ENCODE assay signal across 8 cellular contexts in the genomic region with DNA sequence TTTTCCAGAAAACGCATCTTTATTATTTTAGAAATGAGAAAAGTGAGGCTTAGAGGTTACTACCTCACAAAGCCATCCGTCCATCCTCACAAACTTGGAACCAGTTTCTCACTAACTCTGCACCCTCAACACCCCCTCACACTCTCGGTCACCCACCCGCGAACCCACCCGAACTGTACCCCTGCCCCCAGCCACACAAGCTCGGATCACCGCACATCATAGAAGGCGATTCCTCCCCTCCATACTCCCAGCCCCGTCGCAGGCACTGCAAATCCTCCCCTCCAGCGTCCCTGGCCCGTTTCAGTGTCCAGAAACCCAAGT. TPM values are rescaled to one million over a fixed set of nuclear protein-coding genes. Genes with fewer than 3 reads are reported as not detected.
DNase-seq lines count a peak whose midpoint lies in the region; ATAC-seq, FAIRE-seq and TF ChIP-seq lines count a peak whose summit lies in the region.

No MANE protein-coding gene starts in this region.

- peak overlapping the region; percentile 87 for H3K27ac ChIP-seq in AG04450 (ENCODE audit: low read depth, low read length)

- peak overlapping the region; percentile 87 for H3K9ac ChIP-seq in mucosa of stomach (ENCODE audit: low read length)

- H3K4me3 ChIP-seq in AG04450 (ENCODE audit: low read depth, low read length) (peak overlapping the region; percentile 93), bronchial epithelial cell (ENCODE audit: low read depth, low read length) (peak overlapping the region; percentile 89), mucosa of stomach (ENCODE audit: low read length) (peak overlapping the region; percentile 95)

- no peak for DNase-seq in AG04450 (ENCODE audit: low read depth, low spot score)
- no peak for DNase-seq in bronchial epithelial cell (ENCODE audit: low read depth)
- no peak for DNase-seq in HuH-7 (ENCODE audit: low spot score)
- DNase-seq in LoVo (ENCODE audit: low spot score), result no peak
- no peak for DNase-seq in globus pallidus (ENCODE audit: low spot score)

- CTCF ChIA-PET in AG04450 (lab: Charles Lee), result interaction anchor here (1.5 kb wide), 1 partner anchor 13 kb away, joined by 3 read pairs; no protein-coding TSS in a partner anchor

- H3K36me3 ChIP-seq in bronchial epithelial cell (ENCODE audit: control insufficient read depth, insufficient read depth, low read length) (no peaks in the 10 kb centered on the region), mucosa of stomach (ENCODE audit: control insufficient read depth, insufficient read depth, low read length) (no peaks in the 10 kb centered on the region)

- no peaks in the 10 kb centered on the region for H3K4me1 ChIP-seq in mucosa of stomach (ENCODE audit: control insufficient read depth, insufficient read depth, low read length)

- no peak for FAIRE-seq in bronchial epithelial cell (lab: Jason Lieb, UNC)

- POLR2A ChIA-PET in AG04450 (lab: Yijun Ruan, JAX), result interaction anchor here (0.5 to 1.7 kb wide), 7 partner anchors 16 to 139 kb away, joined by 3 to 17 read pairs (median 3); partner anchors contain the start of genes ZNF382, ZNF461, ZNF529 and ZNF566

- H3K27me3 ChIP-seq in AG04450 (ENCODE audit: control insufficient read depth, insufficient read depth, low read length), result no peaks in the 10 kb centered on the region
- H3K27me3 ChIP-seq in bronchial epithelial cell (ENCODE audit: control insufficient read depth, insufficient read depth, low read length), result no peaks in the 10 kb centered on the region
- H3K27me3 ChIP-seq in mucosa of stomach (ENCODE audit: control insufficient read depth, insufficient read depth, low read length), result no peaks in the 10 kb centered on the region

- peak; percentile 3 for ATAC-seq in HG03457 (IDR thresholded peaks at IDR 0.05; ENCODE audit: unreplicated experiment)
- ATAC-seq in GM21737 (IDR thresholded peaks at IDR 0.05; ENCODE audit: unreplicated experiment), result no peak

- peaks cover 45% of the 10 kb centered on the region for H3K9me3 ChIP-seq in AG04450 (ENCODE audit: control insufficient read depth, insufficient read depth, low read length)
- H3K9me3 ChIP-seq in mucosa of stomach (ENCODE audit: control insufficient read depth, low read length), result no peaks in the 10 kb centered on the region

- TF ChIP-seq CTCF in AG04450 (IDR thresholded peaks at IDR 0.05; ENCODE audit: low read depth, low read length), result no peak
- TF ChIP-seq CTCF in bronchial epithelial cell (IDR thresholded peaks at IDR 0.05; ENCODE audit: insufficient read depth, low read length, severe bottlenecking), result no peak

RNA-seq across cellular contexts. Expression of gene ZNF260, which starts 0.2 kb away (rescaled TPM):
- polyA plus RNA-seq in AG04450 (2011; rRNA removed), result 10.5 and 14.7 TPM in 2 replicates
- polyA minus RNA-seq in AG04450 (2011; rRNA and poly(A)+ RNA removed), result 21.3 and 28.5 TPM in 2 replicates
- total RNA-seq in bronchial epithelial cell, result 6.6 and 9.5 TPM in 2 replicates

RNA-seq across cellular contexts. Expression of gene ZNF566, which starts 38.5 kb away (rescaled TPM):
- 3.5 and 4.9 TPM in 2 replicates for polyA plus RNA-seq in AG04450 (2011; rRNA removed)
- 5.4 and 6.7 TPM in 2 replicates for polyA minus RNA-seq in AG04450 (2011; rRNA and poly(A)+ RNA removed)
- total RNA-seq in bronchial epithelial cell, result 4.7 and 7.4 TPM in 2 replicates

RNA-seq across cellular contexts. Expression of gene ZNF529, which starts 45.3 kb away (rescaled TPM):
- 5.2 and 7.6 TPM in 2 replicates for polyA plus RNA-seq in AG04450 (2011; rRNA removed)
- 8.3 TPM in 2 replicates for polyA minus RNA-seq in AG04450 (2011; rRNA and poly(A)+ RNA removed)
- total RNA-seq in bronchial epithelial cell, result 4.2 and 7.6 TPM in 2 replicates
